Comparison of ENCODE assay signal across 11 cellular contexts in the genomic region with DNA sequence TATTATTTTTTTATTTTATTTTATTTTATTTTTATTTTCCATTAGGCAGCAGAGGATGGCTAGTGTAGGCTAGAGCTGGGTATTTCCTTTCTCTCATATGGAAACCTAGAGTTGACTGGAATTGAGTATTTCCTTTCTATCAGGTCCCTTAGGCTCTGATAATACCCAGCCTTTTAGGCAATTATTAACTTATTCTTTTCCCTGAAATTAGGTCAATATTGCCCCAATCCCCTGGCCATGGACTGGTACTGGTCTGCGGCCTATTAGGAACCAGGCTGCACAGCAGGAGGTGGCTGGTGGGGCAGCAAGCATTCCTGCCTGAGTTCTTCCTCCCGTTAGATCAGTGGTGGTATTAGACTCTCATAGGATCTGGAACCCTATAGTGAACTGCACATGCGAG.
"Had no signal": no experiment of that assay in that cellular context is flagged by ENCODE, and none has a peak within 500 bp of the region (broad histone marks: within the 10 kb centered on the region; RNA-seq: fewer than 3 reads in every experiment).

No MANE protein-coding gene starts in this region.

- H3K4me3 Mint-ChIP-seq: GM23338, H9, HFFc6 had no signal

- FAIRE-seq: H1, H54 had no signal

- ATAC-seq: GM23338, HCT116 had no signal

- H3K4me3 ChIP-seq: GM23248, GM23338, HAP-1 had no signal

- H3K9ac ChIP-seq: GM23248 had no signal

- H3K9me3 ChIP-seq: HAP-1 had no signal

- H3K9me3 Mint-ChIP-seq: HFFc6 had no signal

- H3K27ac ChIP-seq: GM23248 had no signal

- H3K4me1 Mint-ChIP-seq: GM23338, H9 had no signal

- H3K4me2 ChIP-seq: GM23338 had no signal

- H2AFZ ChIP-seq: GM23338 had no signal

- H3K36me3 ChIP-seq: HAP-1 had no signal

- H3K4me1 ChIP-seq: HAP-1 had no signal

- DNase-seq: GM23248, GOT3, H7, H9, HCEC 1CT, HFFc6 had no signal

- H3K27ac Mint-ChIP-seq: GM23338, H9, HFFc6 had no signal
